24 cellular contexts compared by ENCODE assay signal in genomic region chr3:99487894-99488293, GRCh38.
DNase-seq lines count a peak whose midpoint lies in the region; ATAC-seq, FAIRE-seq and TF ChIP-seq lines count a peak whose summit lies in the region.
"Had no signal": no experiment of that assay in that cellular context is flagged by ENCODE, and none has a peak within 500 bp of the region (broad histone marks: within the 10 kb centered on the region; RNA-seq: fewer than 3 reads in every experiment).

No MANE protein-coding gene starts in this region.

- ATAC-seq in WTC11 (no peak), GM12878 (no peak), HG03442 (IDR thresholded peaks at IDR 0.05; ENCODE audit: unreplicated experiment) (no peak)
- no peak for ATAC-seq in activated CD4-positive, alpha-beta T cell treated with anti-CD3 and anti-CD28 coated beads for 36 hours
- ATAC-seq: A549; CD8-positive, alpha-beta T cell had no signal

- CTCF ChIA-PET in WTC11 (lab: Charles Lee) = interaction anchor here (1.3 kb wide), 1 partner anchor 12 kb away, joined by 4 read pairs; no protein-coding TSS in a partner anchor
- CTCF ChIA-PET in GM12878 (lab: Yijun Ruan, JAX) = interaction anchor here (0.7 to 2.7 kb wide), 3 partner anchors 9 to 27 kb away, joined by 3 to 17 read pairs (median 4); no protein-coding TSS in a partner anchor
- CTCF ChIA-PET in activated CD4-positive, alpha-beta T cell treated with anti-CD3 and anti-CD28 coated beads for 36 hours (lab: Charles Lee) = no interaction called here

- H3K9ac ChIP-seq in GM23248 (no peak overlapping the region), GM12878 (ENCODE audit: control insufficient read depth, insufficient read depth, low read length) (no peak overlapping the region)
- H3K9ac ChIP-seq: BLaER1 treated with 17β-estradiol and CSF1 and Interleukin-3, amounts not matched to agents 10 nM and 100 nM had no signal

- H3K4me2 ChIP-seq in GM23248 (ENCODE audit: unreplicated experiment) (no peak overlapping the region), GM12878 (ENCODE audit: control insufficient read depth, insufficient read depth) (no peak overlapping the region)
- H3K4me2 ChIP-seq: A549; BLaER1 treated with 17β-estradiol and CSF1 and Interleukin-3, amounts not matched to agents 10 nM and 100 nM had no signal

- WGBS in GM23248 (ENCODE audit: low coverage in 1 of 2, low lambda C conversion rate in 2 of 2, missing lambda C conversion rate in 2 of 2), 2 experiments = 26 to 31% methylated on average over 1 of the region's 1 CpG
- WGBS in GM12878 (ENCODE audit: insufficient coverage, insufficient replicate concordance, low lambda C conversion rate, missing lambda C conversion rate) = 7% methylated on average over 1 of the region's 1 CpG

- POLR2A ChIA-PET in WTC11 (lab: Charles Lee) = no interaction called here
- POLR2A ChIA-PET in GM12878 (lab: Charles Lee) = no interaction called here
- POLR2A ChIA-PET in activated CD4-positive, alpha-beta T cell treated with anti-CD3 and anti-CD28 coated beads for 36 hours (lab: Charles Lee) = no interaction called here

- FAIRE-seq in GM12878 (lab: Jason Lieb, UNC) = no peak
- FAIRE-seq: A549, GM12891, GM19239 had no signal

- H3K79me2 ChIP-seq in GM23248 (ENCODE audit: insufficient read depth) = no peaks in the 10 kb centered on the region
- H3K79me2 ChIP-seq in GM12878 (ENCODE audit: control insufficient read depth, insufficient read depth, low read length) = no peaks in the 10 kb centered on the region

- SMC1A ChIA-PET in GM12878 (lab: Charles Lee; ENCODE audit: uncharacterized antibody, unreplicated experiment) = interaction anchor here (0.7 to 1.8 kb wide), 6 partner anchors 8 to 78 kb away, joined by 3 to 6 read pairs (median 3); no protein-coding TSS in a partner anchor

- no peak overlapping the region for H3K27ac Mint-ChIP-seq in WTC11
- H3K27ac Mint-ChIP-seq in activated CD4-positive, alpha-beta T cell treated with anti-CD3 and anti-CD28 coated beads for 36 hours = no peak overlapping the region
- H3K27ac Mint-ChIP-seq: B cell; CD4-positive, alpha-beta T cell; CD8-positive, alpha-beta T cell had no signal

- H3K9me3 ChIP-seq in GM23248 (ENCODE audit: low read depth) = peaks cover 11% of the 10 kb centered on the region
- no peaks in the 10 kb centered on the region; the same call in none of the 3 replicates for H3K9me3 ChIP-seq in GM12878 (replicated peaks; ENCODE audit: control insufficient read depth, insufficient read depth, low read length)
- H3K9me3 ChIP-seq: A549 had no signal

- H3K4me3 Mint-ChIP-seq in WTC11 = no peak overlapping the region
- H3K4me3 Mint-ChIP-seq in activated CD4-positive, alpha-beta T cell treated with anti-CD3 and anti-CD28 coated beads for 36 hours = no peak overlapping the region
- H3K4me3 Mint-ChIP-seq: B cell; CD4-positive, alpha-beta T cell; CD8-positive, alpha-beta T cell had no signal

- H2AFZ ChIP-seq in GM23248 = no peak overlapping the region
- no peak overlapping the region for H2AFZ ChIP-seq in GM12878 (ENCODE audit: control insufficient read depth, low read depth, low read length)

- in situ Hi-C loops in GM23248 (cut with MboI) (no loop called here), GM12878 (cut with MboI) (no loop called here)

- peaks cover 5% of the 10 kb centered on the region for H3K4me1 Mint-ChIP-seq in WTC11
- H3K4me1 Mint-ChIP-seq in activated CD4-positive, alpha-beta T cell treated with anti-CD3 and anti-CD28 coated beads for 36 hours = no peaks in the 10 kb centered on the region
- H3K4me1 Mint-ChIP-seq: B cell had no signal

- no peak overlapping the region for H3K27ac ChIP-seq in GM23248
- no peak overlapping the region for H3K27ac ChIP-seq in GM12878 (ENCODE audit: control insufficient read depth, insufficient read depth)
- H3K27ac ChIP-seq: 22Rv1; A549; BLaER1 treated with 17β-estradiol and CSF1 and Interleukin-3, amounts not matched to agents 10 nM and 100 nM; C4-2B had no signal

- H3K36me3 Mint-ChIP-seq in WTC11 = peaks cover 23% of the 10 kb centered on the region
- H3K36me3 Mint-ChIP-seq in activated CD4-positive, alpha-beta T cell treated with anti-CD3 and anti-CD28 coated beads for 36 hours (ENCODE audit: low read depth) = no peaks in the 10 kb centered on the region
- H3K36me3 Mint-ChIP-seq: CD8-positive, alpha-beta T cell had no signal

- H3K9me3 Mint-ChIP-seq in WTC11 = peaks cover 56% of the 10 kb centered on the region
- peaks cover 11% of the 10 kb centered on the region for H3K9me3 Mint-ChIP-seq in activated CD4-positive, alpha-beta T cell treated with anti-CD3 and anti-CD28 coated beads for 36 hours (ENCODE audit: low read depth)

- peaks cover 5% of the 10 kb centered on the region; the same call in 1 of the 2 replicates for H3F3A ChIP-seq in GM23248 (ENCODE audit: insufficient read depth)

- TF ChIP-seq POLR2A in GM12878 (IDR thresholded peaks at IDR 0.05; ENCODE audit: low read depth, low read length) = no peak

- no peak for TF ChIP-seq EP300 in GM12878 (IDR thresholded peaks at IDR 0.05; ENCODE audit: borderline replicate concordance in 1 of 2, control insufficient read depth in 1 of 2, low read depth in 2 of 2, low read length in 2 of 2)

- no peaks in the 10 kb centered on the region for H3K36me3 ChIP-seq in GM23248 (ENCODE audit: low read depth)
- H3K36me3 ChIP-seq in GM12878 (ENCODE audit: control insufficient read depth in 2 of 2, insufficient read depth in 2 of 2, low read length in 1 of 2) = no peaks in the 10 kb centered on the region
- H3K36me3 ChIP-seq: BLaER1 treated with 17β-estradiol and CSF1 and Interleukin-3, amounts not matched to agents 10 nM and 100 nM had no signal

- TF ChIP-seq RAD21 in GM12878 (IDR thresholded peaks at IDR 0.05; ENCODE audit: insufficient read depth, low read depth, low read length) = no peak

- no TSS peak for BruUV-seq in GM12878 (replicated peaks; lab: Mats Ljungman, UMichigan)

- no peaks in the 10 kb centered on the region for H3K27me3 Mint-ChIP-seq in WTC11 (ENCODE audit: low read depth)
- no peaks in the 10 kb centered on the region for H3K27me3 Mint-ChIP-seq in activated CD4-positive, alpha-beta T cell treated with anti-CD3 and anti-CD28 coated beads for 36 hours
- H3K27me3 Mint-ChIP-seq: B cell; CD4-positive, alpha-beta T cell had no signal

- peak; percentile 12 for DNase-seq in GM23248
- DNase-seq in WTC11 (ENCODE audit: low spot score) = no peak
- DNase-seq in GM12878 (ENCODE audit: low read depth, low spot score) = no peak
- DNase-seq in stimulated activated CD4-positive, alpha-beta T cell treated with anti-CD3 and anti-CD28 coated beads, Interleukin-2, amount 100 ng/mL, for 24 hours = no peak
- no peak for DNase-seq in activated CD4-positive, alpha-beta T cell treated with anti-CD3 and anti-CD28 coated beads for 36 hours
- DNase-seq: AML-193; Caco-2; CD4-positive, alpha-beta T cell; CD8-positive, alpha-beta T cell; DMS 273 treated with DMSO at 0.1 percent for 48 hours; DMS153; DMS53; DMS79; DND-41; EL; GDM1 had no signal

- H4K20me1 ChIP-seq in GM23248 (ENCODE audit: insufficient read depth) = no peaks in the 10 kb centered on the region
- no peaks in the 10 kb centered on the region for H4K20me1 ChIP-seq in GM12878 (ENCODE audit: control insufficient read depth, insufficient read depth)
- H4K20me1 ChIP-seq: BLaER1 treated with 17β-estradiol and CSF1 and Interleukin-3, amounts not matched to agents 10 nM and 100 nM had no signal

- H3K27me3 ChIP-seq in GM23248 (replicated peaks; ENCODE audit: insufficient read depth) = no peaks in the 10 kb centered on the region
- H3K27me3 ChIP-seq in GM12878 (replicated peaks in 1 of 2; ENCODE audit: control insufficient read depth in 2 of 2, insufficient read depth in 2 of 2, low read length in 1 of 2) = no peaks in the 10 kb centered on the region

- H3K4me1 ChIP-seq in GM23248 (ENCODE audit: insufficient read depth) (peaks cover 7% of the 10 kb centered on the region), GM12878 (ENCODE audit: control insufficient read depth, insufficient read depth, low read length) (no peaks in the 10 kb centered on the region; the same call in 1 of the 2 replicates)
- H3K4me1 ChIP-seq: A549, Caco-2 had no signal

- TF ChIP-seq CTCF in WTC11 (IDR thresholded peaks at IDR 0.05) = no peak
- no peak for TF ChIP-seq CTCF in GM12878 (IDR thresholded peaks at IDR 0.05 in 2 of 3, conservative IDR thresholded peaks at IDR 0.05 in 1 of 3; ENCODE audit: control insufficient read depth in 2 of 3, extremely low read depth in 1 of 3, insufficient read depth in 1 of 3, low read depth in 3 of 3, low read length in 3 of 3)

- no peaks in the 10 kb centered on the region for H3K9me2 ChIP-seq in GM23248 (ENCODE audit: insufficient read depth)

- RAD21 ChIA-PET in GM12878 (lab: Charles Lee; ENCODE audit: unreplicated experiment) = no interaction called here

- intact Hi-C loops in GM12878 (cut with micrococcal nuclease; ENCODE audit: unreplicated experiment) = no loop called here
- intact Hi-C loops in activated CD4-positive, alpha-beta T cell treated with anti-CD3 and anti-CD28 coated beads for 36 hours (cut with DNase I, micrococcal nuclease) = no loop called here

- H3K4me3 ChIP-seq in GM23248 (no peak overlapping the region), GM12878 (no peak overlapping the region)
- H3K4me3 ChIP-seq: A549; BLaER1 treated with 17β-estradiol and CSF1 and Interleukin-3, amounts not matched to agents 10 nM and 100 nM had no signal

TF ChIP-seq in GM12878, 131 proteins besides CTCF, POLR2A, EP300 and RAD21:
- TF ChIP-seq CBX5 (IDR thresholded peaks at IDR 0.05; ENCODE audit: low read depth) = peak; percentile 95
- no peak for TF ChIP-seq SUZ12 (IDR thresholded peaks at IDR 0.05; ENCODE audit: unreplicated experiment)
